Comparison of ENCODE assay signal across 10 cellular contexts in genomic region chr7:99954643-99955042, GRCh38. TPM values are rescaled to one million over a fixed set of nuclear protein-coding genes. Genes with fewer than 3 reads are reported as not detected.
DNase-seq lines count a peak whose midpoint lies in the region; ATAC-seq and TF ChIP-seq lines count a peak whose summit lies in the region.
"Not testable (repeated sequence)": the region's sequence is repeated elsewhere in the genome, so short reads cannot be mapped to it uniquely, and the experiment has no call there.
"Had no signal": no experiment of that assay in that cellular context is flagged by ENCODE, and none has a peak within 500 bp of the region (broad histone marks: within the 10 kb centered on the region; RNA-seq: fewer than 3 reads in every experiment).

No MANE protein-coding gene starts in this region.

- TF ChIP-seq CTCF in C4-2B (conservative IDR thresholded peaks at IDR 0.05); HEK293 (tag by site-specific recombination; IDR thresholded peaks at IDR 0.05); MCF 10A (IDR thresholded peaks at IDR 0.05; ENCODE audit: unreplicated experiment); prostate gland (IDR thresholded peaks at IDR 0.05): not testable (repeated sequence)

- H3K27ac ChIP-seq in C4-2B (peak overlapping the region; percentile 61), epithelial cell of prostate (peak overlapping the region; percentile 84), prostate gland (peak overlapping the region; percentile 60 to 73)
- not testable (repeated sequence) for H3K27ac ChIP-seq in HEK293 (ENCODE audit: extremely low read depth, low read depth, low read length)

- ATAC-seq in activated T-cell treated with anti-CD3 and anti-CD28 coated beads, Interleukin-2, amount 50 U/mL, for 72 hours (replicated peaks in 1 of 2): not testable (repeated sequence)

- POLR2A ChIA-PET in HEK293 (lab: Yijun Ruan, JAX): not testable (repeated sequence)
- POLR2A ChIA-PET in MCF 10A (lab: Yijun Ruan, JAX): interaction anchor here (0.6 to 2.6 kb wide), 4 partner anchors 17 to 151 kb away, joined by 3 to 13 read pairs (median 6); partner anchors contain the start of gene TRIM4

- intact Hi-C loops in MCF 10A (cut with micrococcal nuclease); prostate gland (cut with DNase I): not testable (repeated sequence)

- not testable (repeated sequence) for BruUV-seq in MCF 10A (replicated peaks; lab: Mats Ljungman, UMichigan)

- not testable (repeated sequence) for H3K9me3 Mint-ChIP-seq in activated T-cell treated with anti-CD3 and anti-CD28 coated beads, Interleukin-2, amount 50 U/mL, for 72 hours; MCF 10A (ENCODE audit: unreplicated experiment)

- not testable (repeated sequence) for H3K4me1 ChIP-seq in HEK293 (ENCODE audit: control insufficient read depth, insufficient read depth, low read length); prostate gland (replicated peaks)

- not testable (repeated sequence) for H3K9me3 ChIP-seq in HEK293 (ENCODE audit: control insufficient read depth, insufficient read depth, low read depth, low read length); prostate gland

- peaks cover 23% of the 10 kb centered on the region for H3K27me3 Mint-ChIP-seq in activated T-cell treated with anti-CD3 and anti-CD28 coated beads, Interleukin-2, amount 50 U/mL, for 72 hours (ENCODE audit: low read depth)
- H3K27me3 Mint-ChIP-seq in MCF 10A (ENCODE audit: insufficient read depth, unreplicated experiment): peaks cover 14% of the 10 kb centered on the region

- TF ChIP-seq POLR2A in prostate gland (IDR thresholded peaks at IDR 0.05): not testable (repeated sequence)

- peak overlapping the region; percentile 64 to 65 for H3K4me3 Mint-ChIP-seq in activated T-cell treated with anti-CD3 and anti-CD28 coated beads, Interleukin-2, amount 50 U/mL, for 72 hours
- H3K4me3 Mint-ChIP-seq in MCF 10A (ENCODE audit: unreplicated experiment): not testable (repeated sequence)

- not testable (repeated sequence) for H3K36me3 ChIP-seq in HEK293 (ENCODE audit: control insufficient read depth in 2 of 2, insufficient read depth in 1 of 2, low read length in 2 of 2); prostate gland

- DNase-seq in activated T-cell treated with anti-CD3 and anti-CD28 coated beads, Interleukin-2, amount 50 U/mL, for 72 hours; epithelial cell of prostate (ENCODE audit: low read depth, low spot score); prostate gland (ENCODE audit: low spot score): not testable (repeated sequence)
- DNase-seq in MCF 10A (ENCODE audit: unreplicated experiment): peak; percentile 11

- H3K4me1 Mint-ChIP-seq in activated T-cell treated with anti-CD3 and anti-CD28 coated beads, Interleukin-2, amount 50 U/mL, for 72 hours (ENCODE audit: low read depth): peaks cover 31% of the 10 kb centered on the region
- H3K4me1 Mint-ChIP-seq in MCF 10A (ENCODE audit: insufficient read depth, unreplicated experiment): peaks cover 44% of the 10 kb centered on the region

- 93% methylated on average over 7 of the region's 7 CpGs for WGBS in prostate gland

- H3K27ac Mint-ChIP-seq in activated T-cell treated with anti-CD3 and anti-CD28 coated beads, Interleukin-2, amount 50 U/mL, for 72 hours: peak overlapping the region; percentile 81
- H3K27ac Mint-ChIP-seq in MCF 10A (ENCODE audit: low read depth, unreplicated experiment): not testable (repeated sequence)

- H3K27me3 ChIP-seq in prostate gland (replicated peaks; ENCODE audit: insufficient read depth): not testable (repeated sequence)

- H3K36me3 Mint-ChIP-seq in activated T-cell treated with anti-CD3 and anti-CD28 coated beads, Interleukin-2, amount 50 U/mL, for 72 hours (ENCODE audit: insufficient read depth in 2 of 2); MCF 10A (ENCODE audit: insufficient read depth, unreplicated experiment): not testable (repeated sequence)

- CTCF ChIA-PET in HEK293 (lab: Yijun Ruan, JAX): interaction anchor here (0.6 kb wide), 1 partner anchor 35 kb away, joined by 3 read pairs; no protein-coding TSS in a partner anchor
- CTCF ChIA-PET in MCF 10A (lab: Yijun Ruan, JAX): interaction anchor here (0.6 kb wide), 1 partner anchor 100 kb away, joined by 4 read pairs; no protein-coding TSS in a partner anchor

- H3K4me3 ChIP-seq in HEK293 (ENCODE audit: low read depth, low read length); prostate gland: not testable (repeated sequence)

TF ChIP-seq in HEK293, 187 proteins besides CTCF, POLR2A, EP300 and RAD21 (continues in another document):
- peak; percentile 18; the same call in 1 of the 2 replicates for TF ChIP-seq SP3 (tag by site-specific recombination; IDR thresholded peaks at IDR 0.05)
- peak; percentile 87 for TF ChIP-seq ZNF426 (tag by site-specific recombination; IDR thresholded peaks at IDR 0.05)
- TF ChIP-seq ZNF664 (tag by site-specific recombination; IDR thresholded peaks at IDR 0.05): peak; percentile 70
- TF ChIP-seq ZNF623 (tag by site-specific recombination; IDR thresholded peaks at IDR 0.05): peak; percentile 80
- TF ChIP-seq GLI2 (tag by site-specific recombination; IDR thresholded peaks at IDR 0.05; ENCODE audit: borderline replicate concordance, low read depth): peak; percentile 43; the same call in 1 of the 2 replicates
- peak; percentile 72; the same call in 1 of the 2 replicates for TF ChIP-seq ZBTB21 (tag by site-specific recombination; IDR thresholded peaks at IDR 0.05)
- peak; percentile 64 for TF ChIP-seq ZNF266 (tag by site-specific recombination; IDR thresholded peaks at IDR 0.05; ENCODE audit: low read depth)
- TF ChIP-seq ZNF404 (tag by site-specific recombination; IDR thresholded peaks at IDR 0.05): peak; percentile 82; the same call in 1 of the 2 replicates
- 0 out of 2 replicates have a peak, but pooled peaks have one; percentile 71 for TF ChIP-seq ZNF354C (tag by site-specific recombination; IDR thresholded peaks at IDR 0.05; ENCODE audit: borderline replicate concordance, low read depth)
- TF ChIP-seq ZNF791 (tag by site-specific recombination; IDR thresholded peaks at IDR 0.05): peak; percentile 58
- TF ChIP-seq, protein P1, sequence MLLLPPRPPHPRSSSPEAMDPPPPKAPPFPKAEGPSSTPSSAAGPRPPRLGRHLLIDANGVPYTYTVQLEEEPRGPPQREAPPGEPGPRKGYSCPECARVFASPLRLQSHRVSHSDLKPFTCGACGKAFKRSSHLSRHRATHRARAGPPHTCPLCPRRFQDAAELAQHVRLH (tag by site-specific recombination; IDR thresholded peaks at IDR 0.05): 0 out of 2 replicates have a peak, but pooled peaks have one; percentile 44
- TF ChIP-seq ZNF629 (tag by site-specific recombination; IDR thresholded peaks at IDR 0.05): peak; percentile 54
- TF ChIP-seq, protein P2, sequence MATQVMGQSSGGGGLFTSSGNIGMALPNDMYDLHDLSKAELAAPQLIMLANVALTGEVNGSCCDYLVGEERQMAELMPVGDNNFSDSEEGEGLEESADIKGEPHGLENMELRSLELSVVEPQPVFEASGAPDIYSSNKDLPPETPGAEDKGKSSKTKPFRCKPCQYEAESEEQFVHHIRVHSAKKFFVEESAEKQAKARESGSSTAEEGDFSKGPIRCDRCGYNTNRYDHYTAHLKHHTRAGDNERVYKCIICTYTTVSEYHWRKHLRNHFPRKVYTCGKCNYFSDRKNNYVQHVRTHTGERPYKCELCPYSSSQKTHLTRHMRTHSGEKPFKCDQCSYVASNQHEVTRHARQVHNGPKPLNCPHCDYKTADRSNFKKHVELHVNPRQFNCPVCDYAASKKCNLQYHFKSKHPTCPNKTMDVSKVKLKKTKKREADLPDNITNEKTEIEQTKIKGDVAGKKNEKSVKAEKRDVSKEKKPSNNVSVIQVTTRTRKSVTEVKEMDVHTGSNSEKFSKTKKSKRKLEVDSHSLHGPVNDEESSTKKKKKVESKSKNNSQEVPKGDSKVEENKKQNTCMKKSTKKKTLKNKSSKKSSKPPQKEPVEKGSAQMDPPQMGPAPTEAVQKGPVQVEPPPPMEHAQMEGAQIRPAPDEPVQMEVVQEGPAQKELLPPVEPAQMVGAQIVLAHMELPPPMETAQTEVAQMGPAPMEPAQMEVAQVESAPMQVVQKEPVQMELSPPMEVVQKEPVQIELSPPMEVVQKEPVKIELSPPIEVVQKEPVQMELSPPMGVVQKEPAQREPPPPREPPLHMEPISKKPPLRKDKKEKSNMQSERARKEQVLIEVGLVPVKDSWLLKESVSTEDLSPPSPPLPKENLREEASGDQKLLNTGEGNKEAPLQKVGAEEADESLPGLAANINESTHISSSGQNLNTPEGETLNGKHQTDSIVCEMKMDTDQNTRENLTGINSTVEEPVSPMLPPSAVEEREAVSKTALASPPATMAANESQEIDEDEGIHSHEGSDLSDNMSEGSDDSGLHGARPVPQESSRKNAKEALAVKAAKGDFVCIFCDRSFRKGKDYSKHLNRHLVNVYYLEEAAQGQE (tag by site-specific recombination; IDR thresholded peaks at IDR 0.05): peak; percentile 79
- TF ChIP-seq ZNF202 (tag by site-specific recombination; IDR thresholded peaks at IDR 0.05; ENCODE audit: borderline replicate concordance): 0 out of 2 replicates have a peak, but pooled peaks have one; percentile 72
- TF ChIP-seq ZNF501 (tag by site-specific recombination; IDR thresholded peaks at IDR 0.05): 0 out of 2 replicates have a peak, but pooled peaks have one; percentile 47
- TF ChIP-seq ZNF24 (tag by site-specific recombination; IDR thresholded peaks at IDR 0.05): 0 out of 2 replicates have a peak, but pooled peaks have one; percentile 26
- peak; percentile 36 for TF ChIP-seq ZNF654 (tag by site-specific recombination; IDR thresholded peaks at IDR 0.05; ENCODE audit: low read depth)
- TF ChIP-seq ZNF19 (tag by site-specific recombination; IDR thresholded peaks at IDR 0.05; ENCODE audit: low read depth): 0 out of 2 replicates have a peak, but pooled peaks have one; percentile 20

RNA-seq across cellular contexts. Expression of gene AZGP1, which starts 21.2 kb away (rescaled TPM):
- not detected for total RNA-seq in activated T-cell treated with anti-CD3 and anti-CD28 coated beads, Interleukin-2, amount 50 U/mL, for 72 hours
- total RNA-seq in MCF 10A (2022) (0.58 and 0.59 TPM in 2 replicates), prostate gland (1,000 to 10,000 TPM; 1,167 to 4,716 TPM)
- total RNA-seq: B cell; CD4-positive, alpha-beta memory T cell; CD4-positive, CD25-positive, alpha-beta regulatory T cell; CD8-positive, alpha-beta memory T cell had no signal

RNA-seq across cellular contexts. Expression of gene GJC3, which starts 25.2 kb away (rescaled TPM):
- total RNA-seq in activated T-cell treated with anti-CD3 and anti-CD28 coated beads, Interleukin-2, amount 50 U/mL, for 72 hours: 1 to 10 TPM in 1 of 2 donors, under 1 TPM in 1; 0.58 to 1.7 TPM
- total RNA-seq in MCF 10A (2022): not detected in 2 replicates
- 1 to 10 TPM; 1.2 to 3.2 TPM for total RNA-seq in prostate gland
- total RNA-seq: B cell had no signal

RNA-seq across cellular contexts. Expression of gene TRIM4, which starts 35.3 kb away (rescaled TPM):
- 10 to 100 TPM; 34.9 to 38.2 TPM for total RNA-seq in activated T-cell treated with anti-CD3 and anti-CD28 coated beads, Interleukin-2, amount 50 U/mL, for 72 hours
- total RNA-seq in MCF 10A (2022) (28.1 and 28.2 TPM in 2 replicates), prostate gland (10 to 100 TPM; 61.0 to 72.8 TPM)

Comparison
In these comparisons a context has a peak if more than half of its experiments do, and no peak if none do; other contexts are left out.
1. RNA of gene AZGP1, which starts 21.2 kb away (total RNA-seq): 1,167 to 4,716 TPM in prostate gland; 0.58 to 0.59 TPM in MCF 10A and not detected in activated T-cell treated with anti-CD3 and anti-CD28 coated beads, Interleukin-2, amount 50 U/mL, for 72 hours; every median in the first group is over 100 times any median in the second.